Comparison of ENCODE assay signal across 1 cellular context in the genomic region with DNA sequence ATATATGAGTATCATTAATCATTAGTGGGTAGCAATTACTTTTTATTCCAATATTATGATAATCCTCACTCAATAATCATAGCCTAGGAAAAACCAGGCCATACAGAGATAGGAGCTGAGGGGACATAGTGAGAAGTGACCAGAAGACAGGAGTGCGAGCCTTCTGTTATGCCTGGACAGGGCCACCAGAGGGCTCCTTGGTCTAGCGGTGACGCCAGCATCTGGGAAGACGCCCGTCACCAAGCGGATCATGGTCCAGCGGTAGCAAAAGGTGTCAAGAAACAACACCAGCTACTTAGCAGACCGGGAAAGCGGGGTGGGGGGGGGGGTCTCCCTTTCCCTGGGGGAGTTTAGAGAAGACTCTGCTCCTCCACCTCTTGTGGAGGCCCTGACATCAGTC.
TF ChIP-seq lines count a peak whose summit lies in the region.
"Not testable (repeated sequence)": the region's sequence is repeated elsewhere in the genome, so short reads cannot be mapped to it uniquely, and the experiment has no call there.

No MANE protein-coding gene starts in this region.

TF ChIP-seq in HepG2, 621 proteins besides CTCF, POLR2A, EP300 and RAD21:
- 0 out of 2 replicates have a peak, but pooled peaks have one; percentile 32 for TF ChIP-seq ZFX (CRISPR knock-in tag; IDR thresholded peaks at IDR 0.05; ENCODE audit: low read depth)
- TF ChIP-seq, protein P1, sequence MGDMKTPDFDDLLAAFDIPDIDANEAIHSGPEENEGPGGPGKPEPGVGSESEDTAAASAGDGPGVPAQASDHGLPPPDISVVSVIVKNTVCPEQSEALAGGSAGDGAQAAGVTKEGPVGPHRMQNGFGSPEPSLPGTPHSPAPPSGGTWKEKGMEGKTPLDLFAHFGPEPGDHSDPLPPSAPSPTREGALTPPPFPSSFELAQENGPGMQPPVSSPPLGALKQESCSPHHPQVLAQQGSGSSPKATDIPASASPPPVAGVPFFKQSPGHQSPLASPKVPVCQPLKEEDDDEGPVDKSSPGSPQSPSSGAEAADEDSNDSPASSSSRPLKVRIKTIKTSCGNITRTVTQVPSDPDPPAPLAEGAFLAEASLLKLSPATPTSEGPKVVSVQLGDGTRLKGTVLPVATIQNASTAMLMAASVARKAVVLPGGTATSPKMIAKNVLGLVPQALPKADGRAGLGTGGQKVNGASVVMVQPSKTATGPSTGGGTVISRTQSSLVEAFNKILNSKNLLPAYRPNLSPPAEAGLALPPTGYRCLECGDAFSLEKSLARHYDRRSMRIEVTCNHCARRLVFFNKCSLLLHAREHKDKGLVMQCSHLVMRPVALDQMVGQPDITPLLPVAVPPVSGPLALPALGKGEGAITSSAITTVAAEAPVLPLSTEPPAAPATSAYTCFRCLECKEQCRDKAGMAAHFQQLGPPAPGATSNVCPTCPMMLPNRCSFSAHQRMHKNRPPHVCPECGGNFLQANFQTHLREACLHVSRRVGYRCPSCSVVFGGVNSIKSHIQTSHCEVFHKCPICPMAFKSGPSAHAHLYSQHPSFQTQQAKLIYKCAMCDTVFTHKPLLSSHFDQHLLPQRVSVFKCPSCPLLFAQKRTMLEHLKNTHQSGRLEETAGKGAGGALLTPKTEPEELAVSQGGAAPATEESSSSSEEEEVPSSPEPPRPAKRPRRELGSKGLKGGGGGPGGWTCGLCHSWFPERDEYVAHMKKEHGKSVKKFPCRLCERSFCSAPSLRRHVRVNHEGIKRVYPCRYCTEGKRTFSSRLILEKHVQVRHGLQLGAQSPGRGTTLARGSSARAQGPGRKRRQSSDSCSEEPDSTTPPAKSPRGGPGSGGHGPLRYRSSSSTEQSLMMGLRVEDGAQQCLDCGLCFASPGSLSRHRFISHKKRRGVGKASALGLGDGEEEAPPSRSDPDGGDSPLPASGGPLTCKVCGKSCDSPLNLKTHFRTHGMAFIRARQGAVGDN (CRISPR knock-in tag; IDR thresholded peaks at IDR 0.05), result peak; percentile 39; the same call in 1 of the 2 replicates
- TF ChIP-seq SALL1 (CRISPR knock-in tag; IDR thresholded peaks at IDR 0.05), result peak; percentile 38
- 0 out of 2 replicates have a peak, but pooled peaks have one; percentile 24 for TF ChIP-seq GATAD2A (CRISPR knock-in tag; IDR thresholded peaks at IDR 0.05)
- TF ChIP-seq, protein P2, sequence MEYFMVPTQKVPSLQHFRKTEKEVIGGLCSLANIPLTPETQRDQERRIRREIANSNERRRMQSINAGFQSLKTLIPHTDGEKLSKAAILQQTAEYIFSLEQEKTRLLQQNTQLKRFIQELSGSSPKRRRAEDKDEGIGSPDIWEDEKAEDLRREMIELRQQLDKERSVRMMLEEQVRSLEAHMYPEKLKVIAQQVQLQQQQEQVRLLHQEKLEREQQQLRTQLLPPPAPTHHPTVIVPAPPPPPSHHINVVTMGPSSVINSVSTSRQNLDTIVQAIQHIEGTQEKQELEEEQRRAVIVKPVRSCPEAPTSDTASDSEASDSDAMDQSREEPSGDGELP (IDR thresholded peaks at IDR 0.05; ENCODE audit: borderline replicate concordance, low read depth), result 0 out of 2 replicates have a peak, but pooled peaks have one; percentile 16
- TF ChIP-seq GATAD1 (CRISPR knock-in tag; IDR thresholded peaks at IDR 0.05), result peak; percentile 21; the same call in 1 of the 2 replicates
- TF ChIP-seq, protein P3, sequence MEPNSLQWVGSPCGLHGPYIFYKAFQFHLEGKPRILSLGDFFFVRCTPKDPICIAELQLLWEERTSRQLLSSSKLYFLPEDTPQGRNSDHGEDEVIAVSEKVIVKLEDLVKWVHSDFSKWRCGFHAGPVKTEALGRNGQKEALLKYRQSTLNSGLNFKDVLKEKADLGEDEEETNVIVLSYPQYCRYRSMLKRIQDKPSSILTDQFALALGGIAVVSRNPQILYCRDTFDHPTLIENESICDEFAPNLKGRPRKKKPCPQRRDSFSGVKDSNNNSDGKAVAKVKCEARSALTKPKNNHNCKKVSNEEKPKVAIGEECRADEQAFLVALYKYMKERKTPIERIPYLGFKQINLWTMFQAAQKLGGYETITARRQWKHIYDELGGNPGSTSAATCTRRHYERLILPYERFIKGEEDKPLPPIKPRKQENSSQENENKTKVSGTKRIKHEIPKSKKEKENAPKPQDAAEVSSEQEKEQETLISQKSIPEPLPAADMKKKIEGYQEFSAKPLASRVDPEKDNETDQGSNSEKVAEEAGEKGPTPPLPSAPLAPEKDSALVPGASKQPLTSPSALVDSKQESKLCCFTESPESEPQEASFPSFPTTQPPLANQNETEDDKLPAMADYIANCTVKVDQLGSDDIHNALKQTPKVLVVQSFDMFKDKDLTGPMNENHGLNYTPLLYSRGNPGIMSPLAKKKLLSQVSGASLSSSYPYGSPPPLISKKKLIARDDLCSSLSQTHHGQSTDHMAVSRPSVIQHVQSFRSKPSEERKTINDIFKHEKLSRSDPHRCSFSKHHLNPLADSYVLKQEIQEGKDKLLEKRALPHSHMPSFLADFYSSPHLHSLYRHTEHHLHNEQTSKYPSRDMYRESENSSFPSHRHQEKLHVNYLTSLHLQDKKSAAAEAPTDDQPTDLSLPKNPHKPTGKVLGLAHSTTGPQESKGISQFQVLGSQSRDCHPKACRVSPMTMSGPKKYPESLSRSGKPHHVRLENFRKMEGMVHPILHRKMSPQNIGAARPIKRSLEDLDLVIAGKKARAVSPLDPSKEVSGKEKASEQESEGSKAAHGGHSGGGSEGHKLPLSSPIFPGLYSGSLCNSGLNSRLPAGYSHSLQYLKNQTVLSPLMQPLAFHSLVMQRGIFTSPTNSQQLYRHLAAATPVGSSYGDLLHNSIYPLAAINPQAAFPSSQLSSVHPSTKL (CRISPR knock-in tag; IDR thresholded peaks at IDR 0.05), result peak; percentile 33; the same call in 1 of the 2 replicates
- TF ChIP-seq THAP11 (CRISPR knock-in tag; IDR thresholded peaks at IDR 0.05), result 0 out of 2 replicates have a peak, but pooled peaks have one; percentile 31
- peak; percentile 81 for TF ChIP-seq STAG1 (CRISPR knock-in tag; IDR thresholded peaks at IDR 0.05)
- 0 out of 2 replicates have a peak, but pooled peaks have one; percentile 21 for TF ChIP-seq ISL2 (CRISPR knock-in tag; IDR thresholded peaks at IDR 0.05)
- TF ChIP-seq ELF3 (CRISPR knock-in tag; IDR thresholded peaks at IDR 0.05), result 0 out of 2 replicates have a peak, but pooled peaks have one; percentile 35
- TF ChIP-seq CEBPG (CRISPR knock-in tag; IDR thresholded peaks at IDR 0.05), result 0 out of 2 replicates have a peak, but pooled peaks have one; percentile 6
- TF ChIP-seq, protein P4, sequence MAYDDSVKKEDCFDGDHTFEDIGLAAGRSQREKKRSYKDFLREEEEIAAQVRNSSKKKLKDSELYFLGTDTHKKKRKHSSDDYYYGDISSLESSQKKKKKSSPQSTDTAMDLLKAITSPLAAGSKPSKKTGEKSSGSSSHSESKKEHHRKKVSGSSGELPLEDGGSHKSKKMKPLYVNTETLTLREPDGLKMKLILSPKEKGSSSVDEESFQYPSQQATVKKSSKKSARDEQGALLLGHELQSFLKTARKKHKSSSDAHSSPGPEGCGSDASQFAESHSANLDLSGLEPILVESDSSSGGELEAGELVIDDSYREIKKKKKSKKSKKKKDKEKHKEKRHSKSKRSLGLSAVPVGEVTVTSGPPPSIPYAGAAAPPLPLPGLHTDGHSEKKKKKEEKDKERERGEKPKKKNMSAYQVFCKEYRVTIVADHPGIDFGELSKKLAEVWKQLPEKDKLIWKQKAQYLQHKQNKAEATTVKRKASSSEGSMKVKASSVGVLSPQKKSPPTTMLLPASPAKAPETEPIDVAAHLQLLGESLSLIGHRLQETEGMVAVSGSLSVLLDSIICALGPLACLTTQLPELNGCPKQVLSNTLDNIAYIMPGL (CRISPR knock-in tag; IDR thresholded peaks at IDR 0.05; ENCODE audit: borderline replicate concordance in 1 of 2, low read depth in 1 of 2), result peak; percentile 54 to 78; a peak in 2 of 4 replicates
- TF ChIP-seq ZNF543 (CRISPR knock-in tag; IDR thresholded peaks at IDR 0.05), result 0 out of 2 replicates have a peak, but pooled peaks have one; percentile 31
- TF ChIP-seq SMC3 (IDR thresholded peaks at IDR 0.05; ENCODE audit: low read length), result peak; percentile 19; the same call in 1 of the 2 replicates
- TF ChIP-seq IRF2 (CRISPR knock-in tag; IDR thresholded peaks at IDR 0.05), result 0 out of 2 replicates have a peak, but pooled peaks have one; percentile 41
- TF ChIP-seq, protein P5, sequence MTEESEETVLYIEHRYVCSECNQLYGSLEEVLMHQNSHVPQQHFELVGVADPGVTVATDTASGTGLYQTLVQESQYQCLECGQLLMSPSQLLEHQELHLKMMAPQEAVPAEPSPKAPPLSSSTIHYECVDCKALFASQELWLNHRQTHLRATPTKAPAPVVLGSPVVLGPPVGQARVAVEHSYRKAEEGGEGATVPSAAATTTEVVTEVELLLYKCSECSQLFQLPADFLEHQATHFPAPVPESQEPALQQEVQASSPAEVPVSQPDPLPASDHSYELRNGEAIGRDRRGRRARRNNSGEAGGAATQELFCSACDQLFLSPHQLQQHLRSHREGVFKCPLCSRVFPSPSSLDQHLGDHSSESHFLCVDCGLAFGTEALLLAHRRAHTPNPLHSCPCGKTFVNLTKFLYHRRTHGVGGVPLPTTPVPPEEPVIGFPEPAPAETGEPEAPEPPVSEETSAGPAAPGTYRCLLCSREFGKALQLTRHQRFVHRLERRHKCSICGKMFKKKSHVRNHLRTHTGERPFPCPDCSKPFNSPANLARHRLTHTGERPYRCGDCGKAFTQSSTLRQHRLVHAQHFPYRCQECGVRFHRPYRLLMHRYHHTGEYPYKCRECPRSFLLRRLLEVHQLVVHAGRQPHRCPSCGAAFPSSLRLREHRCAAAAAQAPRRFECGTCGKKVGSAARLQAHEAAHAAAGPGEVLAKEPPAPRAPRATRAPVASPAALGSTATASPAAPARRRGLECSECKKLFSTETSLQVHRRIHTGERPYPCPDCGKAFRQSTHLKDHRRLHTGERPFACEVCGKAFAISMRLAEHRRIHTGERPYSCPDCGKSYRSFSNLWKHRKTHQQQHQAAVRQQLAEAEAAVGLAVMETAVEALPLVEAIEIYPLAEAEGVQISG (CRISPR knock-in tag; IDR thresholded peaks at IDR 0.05), result 0 out of 2 replicates have a peak, but pooled peaks have one; percentile 33
- 0 out of 2 replicates have a peak, but pooled peaks have one; percentile 23 for TF ChIP-seq FOXO1 (CRISPR knock-in tag; IDR thresholded peaks at IDR 0.05)
- TF ChIP-seq CREB1 (IDR thresholded peaks at IDR 0.05), result peak; percentile 79
- TF ChIP-seq CREB1 (CRISPR knock-in tag; IDR thresholded peaks at IDR 0.05), result not testable (repeated sequence)
- TF ChIP-seq, protein P6, sequence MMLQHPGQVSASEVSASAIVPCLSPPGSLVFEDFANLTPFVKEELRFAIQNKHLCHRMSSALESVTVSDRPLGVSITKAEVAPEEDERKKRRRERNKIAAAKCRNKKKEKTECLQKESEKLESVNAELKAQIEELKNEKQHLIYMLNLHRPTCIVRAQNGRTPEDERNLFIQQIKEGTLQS (CRISPR knock-in tag; IDR thresholded peaks at IDR 0.05), result peak; percentile 38; the same call in 1 of the 2 replicates
- peak; percentile 41 for TF ChIP-seq FOSL2 (CRISPR knock-in tag; IDR thresholded peaks at IDR 0.05)
- peak; percentile 90 for TF ChIP-seq KDM2A (CRISPR knock-in tag; IDR thresholded peaks at IDR 0.05; ENCODE audit: borderline replicate concordance, low read depth)
- peak; percentile 35; the same call in 1 of the 2 replicates for TF ChIP-seq FOXA3 (CRISPR knock-in tag; IDR thresholded peaks at IDR 0.05)
- TF ChIP-seq, protein P7, sequence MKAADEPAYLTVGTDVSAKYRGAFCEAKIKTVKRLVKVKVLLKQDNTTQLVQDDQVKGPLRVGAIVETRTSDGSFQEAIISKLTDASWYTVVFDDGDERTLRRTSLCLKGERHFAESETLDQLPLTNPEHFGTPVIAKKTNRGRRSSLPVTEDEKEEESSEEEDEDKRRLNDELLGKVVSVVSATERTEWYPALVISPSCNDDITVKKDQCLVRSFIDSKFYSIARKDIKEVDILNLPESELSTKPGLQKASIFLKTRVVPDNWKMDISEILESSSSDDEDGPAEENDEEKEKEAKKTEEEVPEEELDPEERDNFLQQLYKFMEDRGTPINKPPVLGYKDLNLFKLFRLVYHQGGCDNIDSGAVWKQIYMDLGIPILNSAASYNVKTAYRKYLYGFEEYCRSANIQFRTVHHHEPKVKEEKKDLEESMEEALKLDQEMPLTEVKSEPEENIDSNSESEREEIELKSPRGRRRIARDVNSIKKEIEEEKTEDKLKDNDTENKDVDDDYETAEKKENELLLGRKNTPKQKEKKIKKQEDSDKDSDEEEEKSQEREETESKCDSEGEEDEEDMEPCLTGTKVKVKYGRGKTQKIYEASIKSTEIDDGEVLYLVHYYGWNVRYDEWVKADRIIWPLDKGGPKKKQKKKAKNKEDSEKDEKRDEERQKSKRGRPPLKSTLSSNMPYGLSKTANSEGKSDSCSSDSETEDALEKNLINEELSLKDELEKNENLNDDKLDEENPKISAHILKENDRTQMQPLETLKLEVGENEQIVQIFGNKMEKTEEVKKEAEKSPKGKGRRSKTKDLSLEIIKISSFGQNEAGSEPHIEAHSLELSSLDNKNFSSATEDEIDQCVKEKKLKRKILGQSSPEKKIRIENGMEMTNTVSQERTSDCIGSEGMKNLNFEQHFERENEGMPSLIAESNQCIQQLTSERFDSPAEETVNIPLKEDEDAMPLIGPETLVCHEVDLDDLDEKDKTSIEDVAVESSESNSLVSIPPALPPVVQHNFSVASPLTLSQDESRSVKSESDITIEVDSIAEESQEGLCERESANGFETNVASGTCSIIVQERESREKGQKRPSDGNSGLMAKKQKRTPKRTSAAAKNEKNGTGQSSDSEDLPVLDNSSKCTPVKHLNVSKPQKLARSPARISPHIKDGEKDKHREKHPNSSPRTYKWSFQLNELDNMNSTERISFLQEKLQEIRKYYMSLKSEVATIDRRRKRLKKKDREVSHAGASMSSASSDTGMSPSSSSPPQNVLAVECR (CRISPR knock-in tag; IDR thresholded peaks at IDR 0.05; ENCODE audit: borderline replicate concordance), result 0 out of 2 replicates have a peak, but pooled peaks have one; percentile 35
- TF ChIP-seq ZFY (CRISPR knock-in tag; IDR thresholded peaks at IDR 0.05), result peak; percentile 14; the same call in 1 of the 2 replicates
- peak; percentile 59; the same call in 1 of the 2 replicates for TF ChIP-seq MIER3 (CRISPR knock-in tag; IDR thresholded peaks at IDR 0.05; ENCODE audit: borderline replicate concordance)
- TF ChIP-seq HOXA3 (CRISPR knock-in tag; IDR thresholded peaks at IDR 0.05), result peak; percentile 48; the same call in 1 of the 2 replicates
- TF ChIP-seq, protein P8, sequence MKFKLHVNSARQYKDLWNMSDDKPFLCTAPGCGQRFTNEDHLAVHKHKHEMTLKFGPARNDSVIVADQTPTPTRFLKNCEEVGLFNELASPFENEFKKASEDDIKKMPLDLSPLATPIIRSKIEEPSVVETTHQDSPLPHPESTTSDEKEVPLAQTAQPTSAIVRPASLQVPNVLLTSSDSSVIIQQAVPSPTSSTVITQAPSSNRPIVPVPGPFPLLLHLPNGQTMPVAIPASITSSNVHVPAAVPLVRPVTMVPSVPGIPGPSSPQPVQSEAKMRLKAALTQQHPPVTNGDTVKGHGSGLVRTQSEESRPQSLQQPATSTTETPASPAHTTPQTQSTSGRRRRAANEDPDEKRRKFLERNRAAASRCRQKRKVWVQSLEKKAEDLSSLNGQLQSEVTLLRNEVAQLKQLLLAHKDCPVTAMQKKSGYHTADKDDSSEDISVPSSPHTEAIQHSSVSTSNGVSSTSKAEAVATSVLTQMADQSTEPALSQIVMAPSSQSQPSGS (CRISPR knock-in tag; IDR thresholded peaks at IDR 0.05), result peak; percentile 30; the same call in 1 of the 2 replicates
- TF ChIP-seq ZBTB21 (CRISPR knock-in tag; IDR thresholded peaks at IDR 0.05), result peak; percentile 46; the same call in 1 of the 2 replicates
- TF ChIP-seq NFKB2 (CRISPR knock-in tag; IDR thresholded peaks at IDR 0.05; ENCODE audit: borderline replicate concordance), result 0 out of 2 replicates have a peak, but pooled peaks have one; percentile 57
- TF ChIP-seq ZNF547 (CRISPR knock-in tag; IDR thresholded peaks at IDR 0.05), result 0 out of 2 replicates have a peak, but pooled peaks have one; percentile 64
